In genomic region chr10:124364674-124365073, GRCh38 we compare ENCODE assay signal across 23 cellular contexts. TPM values are rescaled to one million over a fixed set of nuclear protein-coding genes. Genes with fewer than 3 reads are reported as not detected.
DNase-seq lines count a peak whose midpoint lies in the region; ATAC-seq and TF ChIP-seq lines count a peak whose summit lies in the region.
"Had no signal": no experiment of that assay in that cellular context is flagged by ENCODE, and none has a peak within 500 bp of the region (broad histone marks: within the 10 kb centered on the region; RNA-seq: fewer than 3 reads in every experiment).

No MANE protein-coding gene starts in this region.

- no peaks in the 10 kb centered on the region for H3K79me2 ChIP-seq in osteoblast (ENCODE audit: insufficient read depth, low read length)

- no peaks in the 10 kb centered on the region for H3K4me1 ChIP-seq in osteoblast (ENCODE audit: insufficient read depth, low read length)

- ATAC-seq in HG03097 (IDR thresholded peaks at IDR 0.05; ENCODE audit: low FRiP score, unreplicated experiment) (no peak), HG03159 (IDR thresholded peaks at IDR 0.05; ENCODE audit: unreplicated experiment) (no peak)
- ATAC-seq: SK-N-SH treated with all-trans-retinoic acid at 6 μM for 48 hours had no signal

- peak; percentile 3 to 59 (median 33) for DNase-seq in NCI-H1417 (lab: John Stamatoyannopoulos, UW)
- no peak for DNase-seq in NCI-H1417 treated with DMSO at 0.1 percent for 48 hours (lab: John Stamatoyannopoulos, UW)
- DNase-seq in DMS53 (lab: John Stamatoyannopoulos, UW): peak; percentile 81
- DNase-seq in NCI-H69 (lab: John Stamatoyannopoulos, UW): peak; percentile 47
- peak; percentile 21 for DNase-seq in osteoblast (ENCODE audit: insufficient read length, low spot score, missing footprints)
- DNase-seq in SW 1271 (lab: John Stamatoyannopoulos, UW): no peak
- DNase-seq: 8988T; CD4-positive, alpha-beta T cell; DMS79; H7; HFFc6; NCI-H1105; NCI-H187 treated with DMSO at 0.1 percent for 48 hours; NCI-H526; OCI-M1; SHP77 treated with DMSO at 0.1 percent for 48 hours; T-helper 1 cell; T-helper 9 cell had no signal

- no peak overlapping the region for H3K27ac ChIP-seq in osteoblast (ENCODE audit: low read depth, low read length)
- H3K27ac ChIP-seq: HL-60, KMS-11 had no signal

- H3K9me3 ChIP-seq in osteoblast (ENCODE audit: low read depth, low read length): no peaks in the 10 kb centered on the region

- no peak overlapping the region for H3K4me3 ChIP-seq in osteoblast (ENCODE audit: insufficient read depth, low read length)

- H3K4me2 ChIP-seq in osteoblast (ENCODE audit: insufficient read depth, low read length): no peak overlapping the region
- H3K4me2 ChIP-seq: KMS-11 had no signal

- peaks cover 11% of the 10 kb centered on the region for H3K27me3 ChIP-seq in osteoblast (ENCODE audit: insufficient read depth, low read length)

- no peaks in the 10 kb centered on the region for H4K20me1 ChIP-seq in osteoblast (ENCODE audit: insufficient read depth, low read length)

- H3K36me3 ChIP-seq in osteoblast (ENCODE audit: insufficient read depth, low read length): no peaks in the 10 kb centered on the region

- no peak for TF ChIP-seq CTCF in osteoblast (IDR thresholded peaks at IDR 0.05; ENCODE audit: extremely low read depth, low read depth, low read length)

- no peak overlapping the region for H2AFZ ChIP-seq in osteoblast (ENCODE audit: low read length)

RNA-seq across cellular contexts. Expression of gene OAT, which starts 54.0 kb away (rescaled TPM):
- total RNA-seq in osteoblast: 202 and 227 TPM in 2 replicates

Comparison
In these comparisons a context has a peak if more than half of its experiments do, and no peak if none do; other contexts are left out.
1. DNase-seq: peak in NCI-H1417 (3 of 3), DMS53 (single experiment), NCI-H69 (single experiment) and osteoblast (single experiment); none in NCI-H1417 treated with DMSO at 0.1 percent for 48 hours (single experiment) and SW 1271 (0 of 2).